10 cellular contexts compared by ENCODE assay signal in genomic region chr9:37121881-37122280, GRCh38. TPM values are rescaled to one million over a fixed set of nuclear protein-coding genes. Genes with fewer than 3 reads are reported as not detected.
DNase-seq lines count a peak whose midpoint lies in the region; ATAC-seq, FAIRE-seq and TF ChIP-seq lines count a peak whose summit lies in the region.
"Had no signal": no experiment of that assay in that cellular context is flagged by ENCODE, and none has a peak within 500 bp of the region (broad histone marks: within the 10 kb centered on the region; RNA-seq: fewer than 3 reads in every experiment).

No MANE protein-coding gene starts in this region.

- no peak overlapping the region for H3K9ac ChIP-seq in HUES48 (ENCODE audit: low read depth, low read length)
- H3K9ac ChIP-seq in mesenchymal stem cell (ENCODE audit: low read length) = peak overlapping the region; percentile 94

- H3K4me1 ChIP-seq in BE2C (0 out of 2 replicates have a peak, but pooled peaks cover 5% of the 10 kb centered on the region), HUES48 (ENCODE audit: control insufficient read depth, insufficient read depth, low read length) (no peaks in the 10 kb centered on the region), mesenchymal stem cell (ENCODE audit: control insufficient read depth, insufficient read depth, low read depth, low read length) (peaks cover 2% of the 10 kb centered on the region), pancreas (peaks cover 3 to 12% (median 11%) of the 10 kb centered on the region in 3 donors)

- H2BK5ac ChIP-seq in mesenchymal stem cell (ENCODE audit: low read depth, low read length, poor library complexity, severe bottlenecking) = no peak overlapping the region

- no peak overlapping the region for H2BK12ac ChIP-seq in mesenchymal stem cell (ENCODE audit: low read length in 2 of 2)

- ATAC-seq in GM19463 (IDR thresholded peaks at IDR 0.05; ENCODE audit: unreplicated experiment) (no peak), pancreas (no peak)

- H2AK5ac ChIP-seq in mesenchymal stem cell (ENCODE audit: low read length, severe bottlenecking) = no peak overlapping the region

- H3K4ac ChIP-seq in mesenchymal stem cell (ENCODE audit: low read depth in 1 of 2, low read length in 2 of 2) = no peak overlapping the region

- no peak overlapping the region for H4K8ac ChIP-seq in mesenchymal stem cell (ENCODE audit: low read length)

- no peak overlapping the region for H3K14ac ChIP-seq in mesenchymal stem cell (ENCODE audit: low read length in 2 of 2)

- no peaks in the 10 kb centered on the region for H3K27me3 ChIP-seq in BE2C
- peaks cover 5% of the 10 kb centered on the region; the same call in 1 of the 2 replicates for H3K27me3 ChIP-seq in HUES48 (ENCODE audit: control insufficient read depth, insufficient read depth, low read length)
- H3K27me3 ChIP-seq in mesenchymal stem cell (ENCODE audit: control insufficient read depth in 1 of 2, insufficient read depth in 1 of 2, low read length in 2 of 2) = no peaks in the 10 kb centered on the region
- H3K27me3 ChIP-seq in pancreas = no peaks in the 10 kb centered on the region

- TF ChIP-seq CTCF in BE2C (IDR thresholded peaks at IDR 0.05; ENCODE audit: low read depth, low read length) (no peak), astrocyte of the cerebellum (IDR thresholded peaks at IDR 0.05; ENCODE audit: low read depth, low read length, missing control alignments) (no peak), pancreas (IDR thresholded peaks at IDR 0.05) (no peak)

- intact Hi-C loops in pancreas (cut with DNase I) = no loop called here

- H3K23ac ChIP-seq in mesenchymal stem cell (ENCODE audit: low read length in 2 of 2) = no peak overlapping the region

- peaks cover 14% of the 10 kb centered on the region for H3K36me3 ChIP-seq in BE2C
- H3K36me3 ChIP-seq in HUES48 (ENCODE audit: control insufficient read depth, insufficient read depth, low read length) = peaks cover 5% of the 10 kb centered on the region
- H3K36me3 ChIP-seq in mesenchymal stem cell (ENCODE audit: control insufficient read depth in 1 of 2, insufficient read depth in 2 of 2, low read depth in 1 of 2, low read length in 2 of 2) = peaks cover 0 to 8% of the 10 kb centered on the region in 2 experiments
- no peaks in the 10 kb centered on the region for H3K36me3 ChIP-seq in pancreas

- FAIRE-seq in pancreas (lab: Jason Lieb, UNC) = no peak

- H3K4me2 ChIP-seq in mesenchymal stem cell (ENCODE audit: low read length, poor library complexity, severe bottlenecking) = no peak overlapping the region

- no peak overlapping the region for H2BK120ac ChIP-seq in mesenchymal stem cell (ENCODE audit: low read depth, low read length)

- H2BK15ac ChIP-seq in mesenchymal stem cell (ENCODE audit: low read depth, poor library complexity, severe bottlenecking) = no peak overlapping the region

- no peak overlapping the region for H4K91ac ChIP-seq in mesenchymal stem cell (ENCODE audit: low read length)

- in situ Hi-C loops in astrocyte of the cerebellum (cut with HindIII; ENCODE audit: low sequenced_read_pairs) = no loop called here

- DNase-seq in BE2C = no peak
- no peak for DNase-seq in astrocyte of the cerebellum (ENCODE audit: low read depth)
- DNase-seq in mesenchymal stem cell = peak; percentile 5
- DNase-seq in stimulated activated CD4-positive, alpha-beta T cell treated with anti-CD3 and anti-CD28 coated beads, Interleukin-4, amount 100 ng/mL, for 4 hours = no peak
- no peak for DNase-seq in pancreas
- no peak for DNase-seq in stimulated activated CD4-positive, alpha-beta T cell treated with anti-CD3 and anti-CD28 coated beads, Interleukin-4, amount 100 ng/mL, for 24 hours
- DNase-seq: MV-4-11, T1000 had no signal

- H3K4me3 ChIP-seq in BE2C (ENCODE audit: low read depth, low read length) (peak overlapping the region; percentile 88), HUES48 (ENCODE audit: low read depth, low read length) (peak overlapping the region; percentile 87), astrocyte of the cerebellum (ENCODE audit: low read depth, low read length) (peak overlapping the region; percentile 94), mesenchymal stem cell (ENCODE audit: insufficient read depth in 1 of 2, low read depth in 1 of 2, low read length in 2 of 2) (peak overlapping the region in 1 of 2 experiments; percentile 84), pancreas (peak overlapping the region in 2 of 4 donors; percentile 83 to 84)

- WGBS in mesenchymal stem cell = 73% methylated on average over 4 of the region's 4 CpGs
- 47 to 61% methylated on average over 4 of the region's 4 CpGs for WGBS in pancreas, 2 donors

- peaks cover 13% of the 10 kb centered on the region for H3K79me1 ChIP-seq in mesenchymal stem cell (replicated peaks; ENCODE audit: low read length, poor library complexity, severe bottlenecking)

- no peak overlapping the region for H3K18ac ChIP-seq in mesenchymal stem cell (ENCODE audit: low read depth in 1 of 2, low read length in 2 of 2)

- no peak overlapping the region for H2AFZ ChIP-seq in mesenchymal stem cell (ENCODE audit: low read depth, low read length)

- H3K27ac ChIP-seq in HUES48 (ENCODE audit: low read depth, low read length) = no peak overlapping the region
- no peak overlapping the region for H3K27ac ChIP-seq in mesenchymal stem cell (ENCODE audit: low read length, poor library complexity, severe bottlenecking)
- H3K27ac ChIP-seq in pancreas = no peak overlapping the region

- H3K9me3 ChIP-seq in BE2C (peaks cover 3% of the 10 kb centered on the region; the same call in 1 of the 2 replicates), HUES48 (ENCODE audit: control insufficient read depth, insufficient read depth, low read length) (0 out of 2 replicates have a peak, but pooled peaks cover 3% of the 10 kb centered on the region), mesenchymal stem cell (ENCODE audit: control insufficient read depth, low read length) (no peaks in the 10 kb centered on the region), pancreas (no peaks in the 10 kb centered on the region)

RNA-seq across cellular contexts. Expression of gene ZCCHC7, which starts 1.5 kb away (rescaled TPM):
- polyA plus RNA-seq in BE2C (2012; ENCODE audit: insufficient read depth, insufficient read length, low read depth) = 24.3 TPM
- 27.6 TPM for polyA plus RNA-seq in mesenchymal stem cell (2013, experiment 1 of 2)
- 28.3 TPM for polyA plus RNA-seq in mesenchymal stem cell (2013, experiment 2 of 2)
- total RNA-seq in pancreas = 10 to 100 TPM; 13.4 to 17.4 (median 15.9) TPM
- polyA plus RNA-seq in pancreas = 1 to 10 TPM; 8.1 to 9.8 TPM
